21 cellular contexts compared by ENCODE assay signal in genomic region chr2:172091626-172092566, GRCh38. TPM values are rescaled to one million over a fixed set of nuclear protein-coding genes. Genes with fewer than 3 reads are reported as not detected.
DNase-seq lines count a peak whose midpoint lies in the region; ATAC-seq and TF ChIP-seq lines count a peak whose summit lies in the region.
"Had no signal": no experiment of that assay in that cellular context is flagged by ENCODE, and none has a peak within 500 bp of the region (broad histone marks: within the 10 kb centered on the region; RNA-seq: fewer than 3 reads in every experiment).

No MANE protein-coding gene starts in this region.

- peak overlapping the region; percentile 58 for H3K27ac Mint-ChIP-seq in activated T-cell treated with anti-CD3 and anti-CD28 coated beads, Interleukin-2, amount 50 U/mL, for 72 hours
- H3K27ac Mint-ChIP-seq in activated T-cell treated with anti-CD3 and anti-CD28 coated beads, Interleukin-2, amount 50 U/mL, for 24 hours, result no peak overlapping the region
- peak overlapping the region in 4 of 5 experiments; percentile 28 to 96 (median 82) for H3K27ac Mint-ChIP-seq in brain
- H3K27ac Mint-ChIP-seq: activated CD4-positive, alpha-beta memory T cell treated with anti-CD3 and anti-CD28 coated beads for 36 hours had no signal

- no peak overlapping the region for H3K27ac ChIP-seq in WERI-Rb-1
- H3K27ac ChIP-seq: brain microvascular endothelial cell, GM23248, ovary had no signal

- H3K27me3 ChIP-seq in WERI-Rb-1 (ENCODE audit: insufficient read depth, low read depth, severe bottlenecking), result peaks cover 82% of the 10 kb centered on the region

- peaks cover 90% of the 10 kb centered on the region for H3K27me3 Mint-ChIP-seq in activated T-cell treated with anti-CD3 and anti-CD28 coated beads, Interleukin-2, amount 50 U/mL, for 72 hours (ENCODE audit: low read depth)
- peaks cover 95% of the 10 kb centered on the region for H3K27me3 Mint-ChIP-seq in activated T-cell treated with anti-CD3 and anti-CD28 coated beads, Interleukin-2, amount 50 U/mL, for 24 hours
- peaks cover 76% of the 10 kb centered on the region for H3K27me3 Mint-ChIP-seq in brain

- TF ChIP-seq POLR2A in GM18505 (IDR thresholded peaks at IDR 0.05; ENCODE audit: borderline replicate concordance, extremely low read depth, insufficient read depth, insufficient read length), result no peak

- ATAC-seq in activated T-cell treated with anti-CD3 and anti-CD28 coated beads, Interleukin-2, amount 50 U/mL, for 72 hours (replicated peaks in 1 of 2), result no peak
- ATAC-seq in GM18505 (IDR thresholded peaks at IDR 0.05; ENCODE audit: unreplicated experiment), result no peak

- no peak for TF ChIP-seq CTCF in brain (conservative IDR thresholded peaks at IDR 0.05)
- no peak for TF ChIP-seq CTCF in WERI-Rb-1 (IDR thresholded peaks at IDR 0.05; ENCODE audit: low read depth, low read length)

- no peak overlapping the region for H3K4me3 ChIP-seq in WERI-Rb-1 (ENCODE audit: low read depth, low read length)
- H3K4me3 ChIP-seq: GM23248, lung, ovary, sigmoid colon, thyroid gland had no signal

- peaks cover 51% of the 10 kb centered on the region for H3K4me1 Mint-ChIP-seq in activated T-cell treated with anti-CD3 and anti-CD28 coated beads, Interleukin-2, amount 50 U/mL, for 72 hours (ENCODE audit: low read depth)
- peaks cover 42% of the 10 kb centered on the region for H3K4me1 Mint-ChIP-seq in activated T-cell treated with anti-CD3 and anti-CD28 coated beads, Interleukin-2, amount 50 U/mL, for 24 hours (ENCODE audit: low read depth)
- H3K4me1 Mint-ChIP-seq in brain, result peaks cover 45% of the 10 kb centered on the region

- H3K4me3 Mint-ChIP-seq in activated T-cell treated with anti-CD3 and anti-CD28 coated beads, Interleukin-2, amount 50 U/mL, for 72 hours, result no peak overlapping the region
- H3K4me3 Mint-ChIP-seq in activated T-cell treated with anti-CD3 and anti-CD28 coated beads, Interleukin-2, amount 50 U/mL, for 24 hours, result no peak overlapping the region
- H3K4me3 Mint-ChIP-seq in brain, result peak overlapping the region in 4 of 5 experiments; percentile 31 to 85 (median 84)
- H3K4me3 Mint-ChIP-seq: activated CD4-positive, alpha-beta memory T cell treated with anti-CD3 and anti-CD28 coated beads for 36 hours had no signal

- H3K9me3 Mint-ChIP-seq in activated T-cell treated with anti-CD3 and anti-CD28 coated beads, Interleukin-2, amount 50 U/mL, for 72 hours, result no peaks in the 10 kb centered on the region
- H3K9me3 Mint-ChIP-seq in activated T-cell treated with anti-CD3 and anti-CD28 coated beads, Interleukin-2, amount 50 U/mL, for 24 hours, result no peaks in the 10 kb centered on the region
- H3K9me3 Mint-ChIP-seq in brain, result peaks cover 0 to 9% (median 4%) of the 10 kb centered on the region in 5 experiments
- H3K9me3 Mint-ChIP-seq: activated CD4-positive, alpha-beta memory T cell treated with anti-CD3 and anti-CD28 coated beads for 36 hours had no signal

- H3K36me3 Mint-ChIP-seq in activated T-cell treated with anti-CD3 and anti-CD28 coated beads, Interleukin-2, amount 50 U/mL, for 72 hours (ENCODE audit: insufficient read depth in 2 of 2), result no peaks in the 10 kb centered on the region
- no peaks in the 10 kb centered on the region for H3K36me3 Mint-ChIP-seq in activated T-cell treated with anti-CD3 and anti-CD28 coated beads, Interleukin-2, amount 50 U/mL, for 24 hours (ENCODE audit: low read depth)
- H3K36me3 Mint-ChIP-seq in brain, result peaks cover 23% of the 10 kb centered on the region

- no peaks in the 10 kb centered on the region for H3K36me3 ChIP-seq in WERI-Rb-1
- H3K36me3 ChIP-seq: brain microvascular endothelial cell, ovary, sigmoid colon, thyroid gland had no signal

- peaks cover 7% of the 10 kb centered on the region for H3K9me3 ChIP-seq in WERI-Rb-1 (ENCODE audit: severe bottlenecking)
- H3K9me3 ChIP-seq: ovary, sigmoid colon, thyroid gland had no signal

- DNase-seq in activated T-cell treated with anti-CD3 and anti-CD28 coated beads, Interleukin-2, amount 50 U/mL, for 72 hours, result no peak
- no peak for DNase-seq in activated T-cell treated with anti-CD3 and anti-CD28 coated beads, Interleukin-2, amount 50 U/mL, for 24 hours
- DNase-seq in NCI-H1105 treated with DMSO at 0.1 percent for 48 hours (lab: John Stamatoyannopoulos, UW) (peak; percentile 93), retina (peak; percentile 45), T-helper 2 cell (no peak), WERI-Rb-1 (no peak)
- DNase-seq: activated CD4-positive, alpha-beta memory T cell treated with anti-CD3 and anti-CD28 coated beads for 36 hours; brain microvascular endothelial cell; CD8-positive, alpha-beta memory T cell; cortex of kidney; GM23248; hippocampal formation; NCI-H1417 treated with DMSO at 0.1 percent for 48 hours; NCI-H446 treated with DMSO at 0.1 percent for 48 hours; ovary; sigmoid colon; thyroid gland had no signal

RNA-seq across cellular contexts. Expression of gene DLX1, which starts 6.6 kb away (rescaled TPM):
- total RNA-seq in activated T-cell treated with anti-CD3 and anti-CD28 coated beads, Interleukin-2, amount 50 U/mL, for 72 hours, result under 1 TPM in 1 of 2 donors, not detected in 1; 0.24 TPM
- polyA plus RNA-seq in brain (ENCODE audit: insufficient read depth, low read depth, low replicate concordance), result 0.63 TPM
- total RNA-seq: activated CD4-positive, alpha-beta memory T cell treated with anti-CD3 and anti-CD28 coated beads for 36 hours; CD8-positive, alpha-beta memory T cell; fibroblast of villous mesenchyme; lung had no signal
- polyA plus RNA-seq: CD8-positive, alpha-beta memory T cell had no signal

RNA-seq across cellular contexts. Expression of gene DLX2, which starts 10.8 kb away (rescaled TPM):
- total RNA-seq in activated T-cell treated with anti-CD3 and anti-CD28 coated beads, Interleukin-2, amount 50 U/mL, for 72 hours, result under 1 TPM; 0.23 to 0.24 TPM
- 0.17 TPM for polyA plus RNA-seq in brain (ENCODE audit: insufficient read depth, low read depth, low replicate concordance)
- total RNA-seq: activated CD4-positive, alpha-beta memory T cell treated with anti-CD3 and anti-CD28 coated beads for 36 hours had no signal
- polyA plus RNA-seq: CD8-positive, alpha-beta memory T cell; ovary had no signal

Comparison
In these comparisons a context has a peak if more than half of its experiments do, and no peak if none do; other contexts are left out.
1. DNase-seq: peak in NCI-H1105 treated with DMSO at 0.1 percent for 48 hours (single experiment) and retina (single experiment); none in activated T-cell treated with anti-CD3 and anti-CD28 coated beads, Interleukin-2, amount 50 U/mL, for 72 hours (0 of 2), activated T-cell treated with anti-CD3 and anti-CD28 coated beads, Interleukin-2, amount 50 U/mL, for 24 hours (single experiment), T-helper 2 cell (0 of 5) and WERI-Rb-1 (single experiment).
2. H3K4me3 Mint-ChIP-seq: peak in brain (4 of 5); none in activated T-cell treated with anti-CD3 and anti-CD28 coated beads, Interleukin-2, amount 50 U/mL, for 72 hours (0 of 2) and activated T-cell treated with anti-CD3 and anti-CD28 coated beads, Interleukin-2, amount 50 U/mL, for 24 hours (single experiment).